In the genomic region with DNA sequence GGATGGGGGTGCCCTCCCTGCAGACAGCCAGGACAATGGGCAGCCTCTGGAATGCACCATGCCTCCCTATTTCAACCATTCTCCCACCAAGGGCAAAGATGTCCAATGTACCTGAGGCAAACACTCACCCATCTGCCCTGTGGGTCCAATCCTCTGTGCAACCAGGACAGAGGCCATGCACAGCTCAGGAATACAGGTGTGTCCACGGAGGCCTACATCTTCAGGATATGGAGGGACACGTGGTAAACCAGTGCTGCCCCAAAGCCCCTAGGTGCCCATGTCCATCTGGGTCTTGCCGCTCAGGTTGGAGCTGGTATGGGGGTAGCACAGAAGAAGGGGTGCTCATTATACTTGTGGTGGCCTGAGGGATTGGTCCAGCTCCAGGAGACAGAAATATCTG, we compare ENCODE assay signal across 1 cellular context.
TF ChIP-seq lines count a peak whose summit lies in the region.

No MANE protein-coding gene starts in this region.

TF ChIP-seq in K562, 482 proteins besides CTCF, POLR2A, EP300 and RAD21 (continued from another document):
- no peak for TF ChIP-seq CREB5 (CRISPR knock-in tag; IDR thresholded peaks at IDR 0.05)
- TF ChIP-seq U2AF2 (optimal IDR thresholded peaks at IDR 0.05; ENCODE audit: low read depth, low read length) = no peak
- peak; percentile 84 for TF ChIP-seq WHSC1 (IDR thresholded peaks at IDR 0.05; ENCODE audit: low read length)
- TF ChIP-seq HDAC3 (IDR thresholded peaks at IDR 0.05; ENCODE audit: borderline replicate concordance, partially characterized antibody) = no peak
- TF ChIP-seq JUND (IDR thresholded peaks at IDR 0.05; ENCODE audit: borderline replicate concordance, low read depth, low read length) = no peak
- TF ChIP-seq JUND (tag; IDR thresholded peaks at IDR 0.05; ENCODE audit: borderline replicate concordance, low read depth, low read length) = no peak
- no peak for TF ChIP-seq EHMT2 (IDR thresholded peaks at IDR 0.05)
- TF ChIP-seq PRMT5 (CRISPR knock-in tag; IDR thresholded peaks at IDR 0.05) = no peak
TF ChIP-seq in K562: peak in this region for 2.
